10 cellular contexts compared by ENCODE assay signal in genomic region chr1:86394416-86394815, GRCh38. TPM values are rescaled to one million over a fixed set of nuclear protein-coding genes. Genes with fewer than 3 reads are reported as not detected.
DNase-seq lines count a peak whose midpoint lies in the region; ATAC-seq and TF ChIP-seq lines count a peak whose summit lies in the region.
"Had no signal": no experiment of that assay in that cellular context is flagged by ENCODE, and none has a peak within 500 bp of the region (broad histone marks: within the 10 kb centered on the region; RNA-seq: fewer than 3 reads in every experiment).

No MANE protein-coding gene starts in this region.

- no peak for TF ChIP-seq CTCF in AG04450 (IDR thresholded peaks at IDR 0.05; ENCODE audit: low read depth, low read length)
- no peak for TF ChIP-seq CTCF in HFF-Myc (IDR thresholded peaks at IDR 0.05; ENCODE audit: low read depth, low read length, missing control alignments)
- TF ChIP-seq CTCF in astrocyte of the spinal cord (IDR thresholded peaks at IDR 0.05; ENCODE audit: low read depth, low read length): no peak
- TF ChIP-seq CTCF in lower lobe of right lung (IDR thresholded peaks at IDR 0.05): no peak

- no peaks in the 10 kb centered on the region for H3K36me3 ChIP-seq in lower lobe of right lung

- intact Hi-C loops in lower lobe of right lung (cut with DNase I): no loop called here

- POLR2A ChIA-PET in AG04450 (lab: Yijun Ruan, JAX): interaction anchor here (0.7 kb wide), 3 partner anchors 111 to 310 kb away, joined by 3 read pairs; no protein-coding TSS in a partner anchor

- DNase-seq in AG04450 (ENCODE audit: low read depth, low spot score) (no peak), HFF-Myc (ENCODE audit: extremely low read depth, low read depth) (no peak), astrocyte of the spinal cord (ENCODE audit: low read depth, low spot score) (peak; percentile 43), lower lobe of right lung (no peak), islet precursor cell (no peak)
- DNase-seq in stimulated activated CD4-positive, alpha-beta T cell treated with anti-CD3 and anti-CD28 coated beads, Interleukin-2, amount 100 ng/mL, for 24 hours: no peak
- DNase-seq: Kasumi-1 had no signal

- H3K4me3 ChIP-seq in AG04450 (ENCODE audit: low read depth, low read length) (peak overlapping the region; percentile 27; the same call in 1 of the 2 replicates), HFF-Myc (replicated peaks; ENCODE audit: low read depth, low read length) (peak overlapping the region; percentile 72; the same call in 1 of the 2 replicates), astrocyte of the spinal cord (ENCODE audit: low read depth, low read length) (peak overlapping the region; percentile 24), lower lobe of right lung (peak overlapping the region; percentile 76)

- CTCF ChIA-PET in AG04450 (lab: Charles Lee): interaction anchor here (0.6 to 1.0 kb wide), 2 partner anchors 17 to 108 kb away, joined by 4 read pairs; no protein-coding TSS in a partner anchor

- H3K27ac ChIP-seq in AG04450 (ENCODE audit: low read depth, low read length) (no peak overlapping the region), lower lobe of right lung (no peak overlapping the region)

- H3K9me3 ChIP-seq in AG04450 (ENCODE audit: control insufficient read depth, insufficient read depth, low read length): peaks cover 3% of the 10 kb centered on the region; the same call in 1 of the 2 replicates
- H3K9me3 ChIP-seq in lower lobe of right lung: no peaks in the 10 kb centered on the region

- in situ Hi-C loops in astrocyte of the spinal cord (cut with HindIII; ENCODE audit: low sequenced_read_pairs): no loop called here

- peaks cover 32% of the 10 kb centered on the region for H3K4me1 ChIP-seq in lower lobe of right lung

- no peak for ATAC-seq in lower lobe of right lung
- ATAC-seq in GM21576 (IDR thresholded peaks at IDR 0.05; ENCODE audit: unreplicated experiment): no peak
- no peak for ATAC-seq in HG03469 (IDR thresholded peaks at IDR 0.05; ENCODE audit: unreplicated experiment)

- H3K27me3 ChIP-seq in AG04450 (ENCODE audit: control insufficient read depth, insufficient read depth, low read length) (no peaks in the 10 kb centered on the region), lower lobe of right lung (ENCODE audit: low read depth) (no peaks in the 10 kb centered on the region)

RNA-seq across cellular contexts. Expression of gene ODF2L, which starts 1.7 kb away (rescaled TPM):
- 14.6 and 25.6 TPM in 2 replicates for polyA plus RNA-seq in AG04450 (2011; rRNA removed)
- 8.1 and 16.4 TPM in 2 replicates for polyA minus RNA-seq in AG04450 (2011; rRNA and poly(A)+ RNA removed)
- 46.6 TPM for total RNA-seq in lower lobe of right lung

RNA-seq across cellular contexts. Expression of gene CLCA2, which starts 29.6 kb away (rescaled TPM):
- polyA plus RNA-seq in AG04450 (2011; rRNA removed): 0.60 and 0.65 TPM in 2 replicates
- polyA minus RNA-seq in AG04450 (2011; rRNA and poly(A)+ RNA removed): 0.22 and 0.23 TPM in 2 replicates
- 0.62 TPM for total RNA-seq in lower lobe of right lung
- total RNA-seq: activated CD8-positive, alpha-beta memory T cell treated with anti-CD3 and anti-CD28 coated beads for 36 hours had no signal

Comparison
In these comparisons a context has a peak if more than half of its experiments do, and no peak if none do; other contexts are left out.
1. H3K4me3 ChIP-seq: peak in every context shown above with its lines; median percentile 76 in lower lobe of right lung; 72 in HFF-Myc; 27 in AG04450; 24 in astrocyte of the spinal cord.